Comparison of ENCODE assay signal across 11 cellular contexts in the genomic region with DNA sequence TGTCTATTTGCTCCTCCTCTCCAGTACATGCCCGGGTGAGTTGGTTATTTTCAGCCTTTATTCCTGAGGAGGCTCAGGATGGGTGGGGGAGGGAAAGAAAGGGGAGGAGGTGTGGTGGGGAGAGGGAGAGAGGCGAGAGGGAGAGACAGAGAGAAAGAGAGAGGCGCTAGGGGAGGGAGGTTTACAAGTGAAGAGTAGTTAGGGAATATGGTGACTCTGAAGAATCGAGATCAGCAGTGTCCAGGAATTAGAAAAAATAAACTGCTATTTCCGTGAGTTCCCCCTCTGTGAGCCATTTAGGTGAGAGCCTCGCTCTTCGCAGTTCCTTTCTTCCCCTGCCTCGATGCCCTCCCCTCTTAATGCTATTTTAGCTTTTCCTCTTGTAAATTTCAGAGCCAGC.
A peak's percentile ranks its signal among the peaks of the same experiment; 100 is the strongest.
DNase-seq lines count a peak whose midpoint lies in the region; ATAC-seq and TF ChIP-seq lines count a peak whose summit lies in the region.
"Had no signal": no experiment of that assay in that cellular context is flagged by ENCODE, and none has a peak within 500 bp of the region (broad histone marks: within the 10 kb centered on the region; RNA-seq: fewer than 3 reads in every experiment).

No MANE protein-coding gene starts in this region.

- peaks cover 7% of the 10 kb centered on the region; the same call in 1 of the 2 replicates for H3K27me3 ChIP-seq in SJCRH30
- H3K27me3 ChIP-seq in sigmoid colon = no peaks in the 10 kb centered on the region

- H3K36me3 ChIP-seq in SJCRH30 (no peaks in the 10 kb centered on the region), sigmoid colon (peaks cover 7 to 32% (median 15%) of the 10 kb centered on the region in 4 donors)

- no peak for TF ChIP-seq POLR2A in sigmoid colon (IDR thresholded peaks at IDR 0.05)

- H3K4me1 ChIP-seq in SJCRH30 (peaks cover 13% of the 10 kb centered on the region), sigmoid colon (peaks cover 0 to 69% (median 46%) of the 10 kb centered on the region in 4 donors)

- intact Hi-C loops in sigmoid colon (cut with DNase I) = loop anchor here (2.0 to 10.0 kb wide), 5 partner anchors 139 to 1461 kb away; a partner anchor contains a TSS

- no peak for TF ChIP-seq CTCF in HFF-Myc (IDR thresholded peaks at IDR 0.05; ENCODE audit: low read depth, low read length, missing control alignments)
- no peak for TF ChIP-seq CTCF in sigmoid colon (IDR thresholded peaks at IDR 0.05)

- H3K4me3 ChIP-seq in HFF-Myc (replicated peaks; ENCODE audit: low read depth, low read length) (peak overlapping the region; percentile 26), SJCRH30 (peak overlapping the region; percentile 67), iPS-18c (ENCODE audit: insufficient read depth, low read depth, low read length) (peak overlapping the region; percentile 51), sigmoid colon (peak overlapping the region in 3 of 4 donors; percentile 63 to 73 (median 73))
- H3K4me3 ChIP-seq: lung had no signal

- H3K9me3 ChIP-seq in SJCRH30 (replicated peaks) (no peaks in the 10 kb centered on the region), iPS-18c (ENCODE audit: control insufficient read depth, insufficient read depth, low read length) (no peaks in the 10 kb centered on the region), sigmoid colon (no peaks in the 10 kb centered on the region)

- DNase-seq in HFF-Myc (ENCODE audit: extremely low read depth, low read depth) = no peak
- peak; percentile 18 to 40 for DNase-seq in SJCRH30
- DNase-seq in sigmoid colon = no peak
- no peak for DNase-seq in RPMI8226
- DNase-seq in activated T-cell treated with anti-CD3 and anti-CD28 coated beads, Interleukin-2, amount 50 U/mL, for 1 hour = no peak
- no peak for DNase-seq in activated gamma-delta T cell treated with Interleukin-2 at 50 U/mL for 16 hours
- DNase-seq: NCI-H1694; stimulated activated naive CD8-positive, alpha-beta T cell treated with anti-CD3 and anti-CD28 coated beads, Interleukin-15, amount 100 ng/mL, for 72 hours had no signal

- no peak overlapping the region for H3K27ac ChIP-seq in SJCRH30
- peak overlapping the region; percentile 95 to 99 (median 98) for H3K27ac ChIP-seq in sigmoid colon

- no peak for ATAC-seq in HG03469 (IDR thresholded peaks at IDR 0.05; ENCODE audit: unreplicated experiment)
- ATAC-seq: stimulated activated naive CD8-positive, alpha-beta T cell treated with anti-CD3 and anti-CD28 coated beads, Interleukin-15, amount 100 ng/mL, for 72 hours had no signal

- 33 to 40% methylated on average over 8 of the region's 8 CpGs for WGBS in sigmoid colon, 2 donors

- no peak for TF ChIP-seq EP300 in sigmoid colon (IDR thresholded peaks at IDR 0.05)

Comparison
In these comparisons a context has a peak if more than half of its experiments do, and no peak if none do; other contexts are left out.
1. DNase-seq: peak in SJCRH30 (2 of 2); none in HFF-Myc (single experiment), sigmoid colon (single experiment), RPMI8226 (single experiment), activated T-cell treated with anti-CD3 and anti-CD28 coated beads, Interleukin-2, amount 50 U/mL, for 1 hour (single experiment) and activated gamma-delta T cell treated with Interleukin-2 at 50 U/mL for 16 hours (single experiment).
2. Peak in every context shown above with its lines, with median percentiles within 50 percentile points of each other: H3K4me3 ChIP-seq.